Comparison of ENCODE assay signal across 24 cellular contexts in the genomic region with DNA sequence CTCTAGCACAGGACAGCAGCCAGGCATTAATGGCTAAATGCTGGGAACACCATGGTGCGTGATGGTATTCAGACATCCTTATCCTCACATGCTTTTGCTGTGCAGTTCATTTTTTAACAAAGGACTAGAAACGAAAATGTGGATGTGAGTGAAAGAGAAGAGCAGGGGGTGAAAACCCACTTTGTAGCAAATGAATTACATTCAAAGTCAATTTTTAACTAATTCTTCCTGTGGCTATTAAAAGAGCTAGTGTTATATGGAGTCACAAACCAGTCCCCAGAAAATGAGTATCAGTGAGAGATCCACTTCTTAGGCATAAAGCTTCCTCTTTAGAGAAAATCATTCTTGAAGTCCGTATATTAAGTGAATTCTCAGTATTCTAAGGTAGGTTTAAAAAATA.
"Had no signal": no experiment of that assay in that cellular context is flagged by ENCODE, and none has a peak within 500 bp of the region (broad histone marks: within the 10 kb centered on the region; RNA-seq: fewer than 3 reads in every experiment).

No MANE protein-coding gene starts in this region.

- DNase-seq: activated CD4-positive, alpha-beta memory T cell treated with anti-CD3 and anti-CD28 coated beads, Interleukin-2, amount 10 ng/mL, durations not matched to agents 7 days and 5 days; activated CD4-positive, alpha-beta T cell treated with anti-CD3 and anti-CD28 coated beads, Interleukin-2, amount 10 ng/mL, durations not matched to agents 24 days and 14 days; activated CD4-positive, CD25-positive, alpha-beta regulatory T cell treated with anti-CD3 and anti-CD28 coated beads, Interleukin-2, amount 50 U/mL, for 72 hours; activated naive CD8-positive, alpha-beta T cell treated with anti-CD3 and anti-CD28 coated beads, Interleukin-2, amount 50 U/mL, for 24 hours; activated T-cell treated with anti-CD3 and anti-CD28 coated beads, Interleukin-2, amount 50 U/mL, for 48 hours; amygdala; caudate nucleus; cortex of kidney; effector memory CD8-positive, alpha-beta T cell; erythroblast; gastrocnemius medialis; left colon; midbrain; naive thymus-derived CD8-positive, alpha-beta T cell; posterior cingulate gyrus; stimulated activated CD4-positive, alpha-beta T cell treated with anti-CD3 and anti-CD28 coated beads, Interleukin-12 subunit alpha, Interleukin-12 subunit beta, amount 100 ng/mL, for 4 hours; stimulated activated CD4-positive, alpha-beta T cell treated with anti-CD3 and anti-CD28 coated beads, Interleukin-4, amount 100 ng/mL, for 1 hour; stimulated activated naive CD8-positive, alpha-beta T cell treated with anti-CD3 and anti-CD28 coated beads, Interleukin-15, Interleukin-2, amounts not matched to agents 100 U/mL and 50 U/mL, for 24 hours; T1000; testis; transverse colon; uterus; WERI-Rb-1 had no signal

- ATAC-seq: activated naive CD8-positive, alpha-beta T cell treated with anti-CD3 and anti-CD28 coated beads, Interleukin-2, amount 50 U/mL, for 24 hours; effector memory CD8-positive, alpha-beta T cell; gastrocnemius medialis; left colon; naive thymus-derived CD8-positive, alpha-beta T cell; sciatic nerve; stimulated activated naive CD8-positive, alpha-beta T cell treated with anti-CD3 and anti-CD28 coated beads, Interleukin-15, Interleukin-2, amounts not matched to agents 100 U/mL and 50 U/mL, for 24 hours had no signal
